26 cellular contexts compared by ENCODE assay signal in genomic region chr2:226932443-226932842, GRCh38.
A peak's percentile ranks its signal among the peaks of the same experiment; 100 is the strongest.
DNase-seq lines count a peak whose midpoint lies in the region; ATAC-seq and TF ChIP-seq lines count a peak whose summit lies in the region.
"Had no signal": no experiment of that assay in that cellular context is flagged by ENCODE, and none has a peak within 500 bp of the region (broad histone marks: within the 10 kb centered on the region; RNA-seq: fewer than 3 reads in every experiment).

No MANE protein-coding gene starts in this region.

- CTCF ChIA-PET in IMR-90 (lab: Yijun Ruan, JAX): no interaction called here

- no peak overlapping the region for H2AK9ac ChIP-seq in IMR-90 (replicated peaks; ENCODE audit: low read depth, low read length, poor library complexity)

- intact Hi-C loops in IMR-90 (cut with micrococcal nuclease): no loop called here

- no peak overlapping the region for H2BK15ac ChIP-seq in IMR-90 (ENCODE audit: low read depth, low read length)

- no peak overlapping the region for H3K14ac ChIP-seq in IMR-90 (replicated peaks; ENCODE audit: low read depth, low read length)

- H2BK120ac ChIP-seq in IMR-90 (ENCODE audit: low read depth, low read length): no peak overlapping the region

- in situ Hi-C loops in IMR-90 (cut with MboI; ENCODE audit: low sequenced_read_pairs) (no loop called here), SK-MEL-5 (cut with HindIII; ENCODE audit: low pct_unique_long_range_greater_than_20kb, low sequenced_read_pairs) (no loop called here)

- H3K79me1 ChIP-seq in IMR-90 (ENCODE audit: low read depth in 1 of 2, low read length in 2 of 2): peaks cover 0 to 3% of the 10 kb centered on the region in 2 experiments; a peak in 1 of 4 replicates

- no peak overlapping the region for H2AK5ac ChIP-seq in IMR-90 (ENCODE audit: low read depth, low read length)

- no peaks in the 10 kb centered on the region for H3K36me3 ChIP-seq in IMR-90 (ENCODE audit: control insufficient read depth, insufficient read depth, low read length)
- H3K36me3 ChIP-seq: ovary, right atrium auricular region had no signal

- H4K8ac ChIP-seq in IMR-90 (ENCODE audit: low read depth in 2 of 2, low read length in 2 of 2): no peak overlapping the region

- no peak overlapping the region for H4K91ac ChIP-seq in IMR-90 (ENCODE audit: insufficient read depth, low read depth, low read length)

- H3K27ac ChIP-seq in IMR-90 (ENCODE audit: insufficient read depth, low read length): no peak overlapping the region
- H3K27ac ChIP-seq: coronary artery, ovary, right atrium auricular region, VCaP had no signal

- no TSS peak for BruUV-seq in IMR-90 (replicated peaks; lab: Mats Ljungman, UMichigan)

- no peak overlapping the region for H3K9ac ChIP-seq in IMR-90 (ENCODE audit: low read depth, low read length)

- no peak overlapping the region for H3K4ac ChIP-seq in IMR-90 (ENCODE audit: low read depth, low read length)

- no peaks in the 10 kb centered on the region for H3K27me3 ChIP-seq in IMR-90 (ENCODE audit: control insufficient read depth, insufficient read depth, low read length)
- H3K27me3 ChIP-seq: ovary, right atrium auricular region had no signal

- H4K5ac ChIP-seq in IMR-90 (ENCODE audit: low read depth, low read length): no peak overlapping the region

- no peak overlapping the region for H3K4me3 ChIP-seq in IMR-90 (ENCODE audit: insufficient read depth, low read depth, low read length)
- H3K4me3 ChIP-seq: coronary artery, ovary, right atrium auricular region had no signal

- DNase-seq in IMR-90 (no peak), SK-MEL-5 (ENCODE audit: low read depth, low spot score) (peak; percentile 53), GDM1 (lab: John Stamatoyannopoulos, UW) (no peak), NK-92 (lab: John Stamatoyannopoulos, UW; ENCODE audit: unreplicated experiment) (no peak), NCI-H1092 (lab: John Stamatoyannopoulos, UW) (no peak)
- no peak for DNase-seq in activated T-cell treated with anti-CD3 and anti-CD28 coated beads, Interleukin-2, amount 50 U/mL, for 1 hour
- DNase-seq: activated CD4-positive, alpha-beta T cell treated with anti-CD3 and anti-CD28 coated beads for 48 hours; activated CD8-positive, alpha-beta memory T cell treated with anti-CD3 and anti-CD28 coated beads for 24 hours; activated gamma-delta T cell treated with Interleukin-2 at 50 U/mL for 16 hours; CD8-positive, alpha-beta T cell; effector memory CD8-positive, alpha-beta T cell; foreskin melanocyte; HCEC 1CT; KBM-7; NCI-H1694 treated with DMSO at 0.1 percent for 48 hours; NCI-H524 treated with DMSO at 0.1 percent for 48 hours; nephron progenitor cell; OCI-M1; ovary; stimulated activated CD4-positive, alpha-beta T cell treated with anti-CD3 and anti-CD28 coated beads, Interleukin-2, amount 100 ng/mL, for 48 hours had no signal

- TF ChIP-seq CTCF in IMR-90 (conservative IDR thresholded peaks at IDR 0.05; ENCODE audit: low read depth, low read length): 0 out of 2 replicates have a peak, but pooled peaks have one; percentile 15

- dilution Hi-C loops in IMR-90 (cut with HindIII; ENCODE audit: low sequenced_read_pairs, unreplicated experiment): no loop called here

- no peak overlapping the region for H3K18ac ChIP-seq in IMR-90 (ENCODE audit: low read depth, low read length)

- TF ChIP-seq POLR2A in IMR-90 (IDR thresholded peaks at IDR 0.05; ENCODE audit: low read depth, low read length): no peak

- no peak overlapping the region for H2BK5ac ChIP-seq in IMR-90 (ENCODE audit: low read depth, low read length, poor library complexity, severe bottlenecking)

- no peak overlapping the region for H3K4me2 ChIP-seq in IMR-90 (ENCODE audit: low read depth, low read length)

- ATAC-seq in GM18502 (IDR thresholded peaks at IDR 0.05; ENCODE audit: poor library complexity, unreplicated experiment) (peak; percentile 92), HG02840 (IDR thresholded peaks at IDR 0.05; ENCODE audit: low FRiP score, unreplicated experiment) (peak; percentile 91), IMR-90 (ENCODE audit: low read depth) (no peak)
- ATAC-seq: CD8-positive, alpha-beta T cell; effector memory CD8-positive, alpha-beta T cell; esophagus mucosa had no signal

- H3K56ac ChIP-seq in IMR-90 (ENCODE audit: extremely low read depth, insufficient read depth, low read length): no peak overlapping the region

- H2BK20ac ChIP-seq in IMR-90 (ENCODE audit: low read depth, low read length): no peak overlapping the region

- WGBS in IMR-90 (ENCODE audit: extremely low coverage in 2 of 2, insufficient read length in 1 of 2), 2 experiments: no CpG with 5 or more reads among the region's 5 CpGs

- H3K9me3 ChIP-seq in IMR-90 (ENCODE audit: control insufficient read depth, insufficient read depth, low read length): no peaks in the 10 kb centered on the region
- H3K9me3 ChIP-seq: ovary, right atrium auricular region had no signal

- H2AFZ ChIP-seq in IMR-90 (replicated peaks; ENCODE audit: low read length, poor library complexity): no peak overlapping the region

- H3K23ac ChIP-seq in IMR-90 (ENCODE audit: low read depth, low read length): no peak overlapping the region

- no peaks in the 10 kb centered on the region for H3K4me1 ChIP-seq in IMR-90 (ENCODE audit: control insufficient read depth, insufficient read depth, low read length)
- H3K4me1 ChIP-seq: right atrium auricular region had no signal

- H3K9me1 ChIP-seq in IMR-90 (ENCODE audit: insufficient read depth, low read length): no peaks in the 10 kb centered on the region; the same call in 1 of the 2 replicates

- no peak for TF ChIP-seq RAD21 in IMR-90 (IDR thresholded peaks at IDR 0.05; ENCODE audit: low read length)

- no peaks in the 10 kb centered on the region for H4K20me1 ChIP-seq in IMR-90 (ENCODE audit: insufficient read depth, low read length)

- POLR2A ChIA-PET in IMR-90 (lab: Charles Lee; ENCODE audit: unreplicated experiment): no interaction called here

TF ChIP-seq in IMR-90, 13 proteins besides CTCF, POLR2A, EP300 and RAD21:
- TF ChIP-seq BHLHE40 (IDR thresholded peaks at IDR 0.05; ENCODE audit: low read depth, low read length) (no peak), SMC3 (IDR thresholded peaks at IDR 0.05; ENCODE audit: low read depth, low read length) (no peak), RFX5 (IDR thresholded peaks at IDR 0.05; ENCODE audit: low read depth, low read length) (no peak), MXI1 (IDR thresholded peaks at IDR 0.05; ENCODE audit: borderline replicate concordance, low read depth, low read length) (no peak), MAZ (IDR thresholded peaks at IDR 0.05; ENCODE audit: borderline replicate concordance, low read depth, low read length) (no peak), RCOR1 (IDR thresholded peaks at IDR 0.05; ENCODE audit: insufficient replicate concordance, low read length) (no peak), FOS (IDR thresholded peaks at IDR 0.05; ENCODE audit: low read depth, low read length) (no peak), CEBPB (IDR thresholded peaks at IDR 0.05; ENCODE audit: low read depth, low read length) (no peak), CHD1 (IDR thresholded peaks at IDR 0.05; ENCODE audit: low read depth, low read length) (no peak), NFE2L2 (IDR thresholded peaks at IDR 0.05; ENCODE audit: low read depth, low read length) (no peak)
- TF ChIP-seq, protein P1, sequence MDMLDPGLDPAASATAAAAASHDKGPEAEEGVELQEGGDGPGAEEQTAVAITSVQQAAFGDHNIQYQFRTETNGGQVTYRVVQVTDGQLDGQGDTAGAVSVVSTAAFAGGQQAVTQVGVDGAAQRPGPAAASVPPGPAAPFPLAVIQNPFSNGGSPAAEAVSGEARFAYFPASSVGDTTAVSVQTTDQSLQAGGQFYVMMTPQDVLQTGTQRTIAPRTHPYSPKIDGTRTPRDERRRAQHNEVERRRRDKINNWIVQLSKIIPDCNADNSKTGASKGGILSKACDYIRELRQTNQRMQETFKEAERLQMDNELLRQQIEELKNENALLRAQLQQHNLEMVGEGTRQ (IDR thresholded peaks at IDR 0.05; ENCODE audit: low read depth, low read length): no peak
